Comparison of ENCODE assay signal across 1 cellular context in genomic region chr14:91454580-91454979, GRCh38.
TF ChIP-seq lines count a peak whose summit lies in the region.

No MANE protein-coding gene starts in this region.

TF ChIP-seq in HepG2, 621 proteins besides CTCF, POLR2A, EP300 and RAD21:
- TF ChIP-seq ARID4A (CRISPR knock-in tag; IDR thresholded peaks at IDR 0.05; ENCODE audit: borderline replicate concordance) (no peak), ZNF121 (CRISPR knock-in tag; IDR thresholded peaks at IDR 0.05) (peak; percentile 83), SIN3B (IDR thresholded peaks at IDR 0.05; ENCODE audit: low read length) (no peak), ZNF672 (CRISPR knock-in tag; IDR thresholded peaks at IDR 0.05) (no peak), AGO2 (optimal IDR thresholded peaks at IDR 0.05; ENCODE audit: low read depth, low read length) (peak; percentile 14)
